ENCODE assay signal across 16 cellular contexts in the genomic region with DNA sequence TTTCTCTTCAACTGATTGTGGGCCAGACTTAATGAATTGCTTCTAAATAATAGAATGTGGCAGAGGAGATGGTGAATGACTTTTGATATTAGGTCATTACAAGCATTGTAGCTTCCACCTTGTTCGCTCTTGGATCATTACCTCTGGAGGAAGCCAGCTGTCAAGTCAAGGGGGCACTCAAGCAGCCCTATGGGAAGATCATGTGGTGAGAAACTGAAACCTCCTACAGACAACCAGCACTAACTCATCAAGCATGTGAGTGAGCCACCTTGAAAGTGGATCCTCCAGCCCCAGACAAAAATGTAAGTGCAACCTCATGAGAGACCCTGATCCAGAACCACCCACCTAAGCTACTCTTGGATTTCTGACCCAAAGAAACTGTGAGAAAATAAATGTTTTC.
A peak's percentile ranks its signal among the peaks of the same experiment; 100 is the strongest.
DNase-seq lines count a peak whose midpoint lies in the region; ATAC-seq, FAIRE-seq and TF ChIP-seq lines count a peak whose summit lies in the region.
"Had no signal": no experiment of that assay in that cellular context is flagged by ENCODE, and none has a peak within 500 bp of the region (broad histone marks: within the 10 kb centered on the region; RNA-seq: fewer than 3 reads in every experiment).

No MANE protein-coding gene starts in this region.

- FAIRE-seq in GM19239 (lab: Jason Lieb, UNC): peak; percentile 74
- FAIRE-seq: endometrium, H54 had no signal

- H3K27me3 Mint-ChIP-seq in nephron progenitor cell (ENCODE audit: low read depth, poor library complexity): peaks cover 4% of the 10 kb centered on the region

- DNase-seq in GM19239 (ENCODE audit: insufficient read length, low spot score) (peak; percentile 13), nephron progenitor cell (no peak), coronary artery (ENCODE audit: low spot score) (no peak), ureter (ENCODE audit: low spot score) (no peak), tibial nerve (ENCODE audit: low spot score in 2 of 2) (no peak)
- DNase-seq: COR-L47; glutamatergic neuron; naive thymus-derived CD4-positive, alpha-beta T cell; NCI-H1092 treated with DMSO at 0.1 percent for 48 hours; NCI-H82 had no signal

- H3K4me3 Mint-ChIP-seq in nephron progenitor cell: no peak overlapping the region
- H3K4me3 Mint-ChIP-seq: naive thymus-derived CD4-positive, alpha-beta T cell had no signal

- no peaks in the 10 kb centered on the region for H3K27me3 ChIP-seq in tibial nerve
- H3K27me3 ChIP-seq: right atrium auricular region, SJSA1 had no signal

- 88 to 90% methylated on average over 1 of the region's 1 CpG for WGBS in tibial nerve, 2 donors

- ATAC-seq in GM21723 (IDR thresholded peaks at IDR 0.05; ENCODE audit: unreplicated experiment) (peak; percentile 81), HG03159 (IDR thresholded peaks at IDR 0.05; ENCODE audit: unreplicated experiment) (peak; percentile 79)
- ATAC-seq: naive thymus-derived CD4-positive, alpha-beta T cell had no signal

- no peaks in the 10 kb centered on the region for H3K9me3 ChIP-seq in tibial nerve
- H3K9me3 ChIP-seq: right atrium auricular region, SJSA1 had no signal

- H3K36me3 ChIP-seq in tibial nerve: no peaks in the 10 kb centered on the region
- H3K36me3 ChIP-seq: right atrium auricular region, SJSA1 had no signal

- TF ChIP-seq POLR2A in tibial nerve (IDR thresholded peaks at IDR 0.05): no peak

- no peak for TF ChIP-seq CTCF in nephron progenitor cell (IDR thresholded peaks at IDR 0.05)
- TF ChIP-seq CTCF in coronary artery (IDR thresholded peaks at IDR 0.05): no peak
- no peak for TF ChIP-seq CTCF in tibial nerve (IDR thresholded peaks at IDR 0.05)

- H3K4me1 ChIP-seq in tibial nerve: no peaks in the 10 kb centered on the region
- H3K4me1 ChIP-seq: right atrium auricular region, SJSA1 had no signal

- TF ChIP-seq EP300 in tibial nerve (IDR thresholded peaks at IDR 0.05): no peak

- peaks cover 34% of the 10 kb centered on the region for H3K9me3 Mint-ChIP-seq in nephron progenitor cell

- peaks cover 17% of the 10 kb centered on the region for H3K4me1 Mint-ChIP-seq in nephron progenitor cell
- H3K4me1 Mint-ChIP-seq: naive thymus-derived CD4-positive, alpha-beta T cell had no signal

- no peak overlapping the region for H3K27ac ChIP-seq in coronary artery
- H3K27ac ChIP-seq in tibial nerve: no peak overlapping the region
- H3K27ac ChIP-seq: right atrium auricular region, SJSA1 had no signal

- H3K36me3 Mint-ChIP-seq in nephron progenitor cell (ENCODE audit: low read depth): peaks cover 6% of the 10 kb centered on the region
- H3K36me3 Mint-ChIP-seq: naive thymus-derived CD4-positive, alpha-beta T cell had no signal

- H3K4me3 ChIP-seq in coronary artery: no peak overlapping the region
- no peak overlapping the region for H3K4me3 ChIP-seq in tibial nerve
- H3K4me3 ChIP-seq: right atrium auricular region, SJSA1 had no signal

- peak overlapping the region; percentile 58 for H3K27ac Mint-ChIP-seq in nephron progenitor cell
- H3K27ac Mint-ChIP-seq: naive thymus-derived CD4-positive, alpha-beta T cell had no signal
